10 cellular contexts compared by ENCODE assay signal in the genomic region with DNA sequence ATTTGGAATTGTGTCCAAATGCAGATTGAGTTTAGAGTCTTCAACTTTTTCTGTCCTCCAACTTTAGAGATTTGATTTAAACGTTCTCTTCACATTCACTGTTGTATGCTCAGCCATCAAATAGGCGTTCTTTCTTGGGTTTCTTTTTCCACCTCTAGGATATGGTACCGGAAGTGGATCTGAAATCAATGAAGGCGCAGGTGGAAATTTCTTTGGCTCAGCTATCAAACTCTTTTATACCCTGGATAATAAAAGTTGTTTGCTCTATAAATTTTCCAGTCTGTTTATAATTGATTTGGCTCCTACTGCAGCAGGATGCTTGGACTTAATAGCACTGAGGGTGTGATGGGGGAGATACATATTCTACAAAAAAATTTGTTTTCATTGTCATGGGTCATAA. TPM values are rescaled to one million over a fixed set of nuclear protein-coding genes. Genes with fewer than 3 reads are reported as not detected.
DNase-seq lines count a peak whose midpoint lies in the region; ATAC-seq and TF ChIP-seq lines count a peak whose summit lies in the region.
"Had no signal": no experiment of that assay in that cellular context is flagged by ENCODE, and none has a peak within 500 bp of the region (broad histone marks: within the 10 kb centered on the region; RNA-seq: fewer than 3 reads in every experiment).

No MANE protein-coding gene starts in this region.

- no peak for TF ChIP-seq CTCF in SU-DHL-6 (IDR thresholded peaks at IDR 0.05; ENCODE audit: insufficient read depth, low read length, poor library complexity, severe bottlenecking)
- TF ChIP-seq CTCF in fibroblast of lung (conservative IDR thresholded peaks at IDR 0.05 in 1 of 2, IDR thresholded peaks at IDR 0.05 in 1 of 2; ENCODE audit: low read depth in 1 of 2, low read length in 2 of 2): no peak

- H3K9me3 Mint-ChIP-seq in T-helper 1 cell treated with Interleukin-12 subunit alpha and Interleukin-12 subunit beta and Interleukin-4 antibody, amounts not matched to agents 30 μg/mL and 1 μg/mL, for 36 hours: no peaks in the 10 kb centered on the region

- no peak overlapping the region for H3K27ac ChIP-seq in SU-DHL-6 (ENCODE audit: low read depth, low read length)
- no peak overlapping the region for H3K27ac ChIP-seq in fibroblast of lung (ENCODE audit: insufficient read depth, low read length)

- ATAC-seq in HG03354 (IDR thresholded peaks at IDR 0.05; ENCODE audit: poor library complexity, severe bottlenecking, unreplicated experiment): no peak
- ATAC-seq: activated CD4-positive, CD25-positive, alpha-beta regulatory T cell treated with anti-CD3 and anti-CD28 coated beads, Interleukin-2, amount 50 U/mL, for 24 hours had no signal

- peaks cover 4% of the 10 kb centered on the region for H3K4me1 ChIP-seq in fibroblast of lung (ENCODE audit: control insufficient read depth, extremely low read depth, insufficient read depth, low read length)

- peak overlapping the region; percentile 89 for H3K4me3 Mint-ChIP-seq in T-helper 1 cell treated with Interleukin-12 subunit alpha and Interleukin-12 subunit beta and Interleukin-4 antibody, amounts not matched to agents 30 μg/mL and 1 μg/mL, for 36 hours

- peaks cover 38% of the 10 kb centered on the region for H3F3A ChIP-seq in SU-DHL-6 (ENCODE audit: insufficient read depth)

- H4K20me1 ChIP-seq in SU-DHL-6 (ENCODE audit: low read depth, low read length) (0 out of 2 replicates have a peak, but pooled peaks cover 3% of the 10 kb centered on the region), fibroblast of lung (ENCODE audit: control insufficient read depth, extremely low read depth, insufficient read depth, low read length) (no peaks in the 10 kb centered on the region)

- H3K79me2 ChIP-seq in SU-DHL-6 (ENCODE audit: insufficient read depth, low read length) (peaks cover 70% of the 10 kb centered on the region), fibroblast of lung (ENCODE audit: control insufficient read depth, insufficient read depth, low read length) (peaks cover 59% of the 10 kb centered on the region)

- H3K9me3 ChIP-seq in SU-DHL-6 (ENCODE audit: insufficient read depth, low read length): no peaks in the 10 kb centered on the region
- H3K9me3 ChIP-seq in fibroblast of lung (ENCODE audit: control insufficient read depth, insufficient read depth, low read depth, low read length): no peaks in the 10 kb centered on the region

- peak overlapping the region; percentile 14 for H3K4me2 ChIP-seq in SU-DHL-6 (ENCODE audit: low read depth, low read length, poor library complexity, severe bottlenecking)
- peak overlapping the region; percentile 84 for H3K4me2 ChIP-seq in fibroblast of lung (ENCODE audit: extremely low read depth, insufficient read depth, low read length)

- H3K27me3 ChIP-seq in SU-DHL-6 (ENCODE audit: low read length) (no peaks in the 10 kb centered on the region), fibroblast of lung (ENCODE audit: control insufficient read depth, insufficient read depth, low read length) (no peaks in the 10 kb centered on the region)

- H3K36me3 ChIP-seq in SU-DHL-6 (ENCODE audit: low read length) (no peaks in the 10 kb centered on the region), fibroblast of lung (ENCODE audit: control insufficient read depth, insufficient read depth, low read length) (no peaks in the 10 kb centered on the region)

- peaks cover 40% of the 10 kb centered on the region for H3K4me1 Mint-ChIP-seq in T-helper 1 cell treated with Interleukin-12 subunit alpha and Interleukin-12 subunit beta and Interleukin-4 antibody, amounts not matched to agents 30 μg/mL and 1 μg/mL, for 36 hours (ENCODE audit: low read depth)

- peaks cover 22% of the 10 kb centered on the region for H3K36me3 Mint-ChIP-seq in T-helper 1 cell treated with Interleukin-12 subunit alpha and Interleukin-12 subunit beta and Interleukin-4 antibody, amounts not matched to agents 30 μg/mL and 1 μg/mL, for 36 hours (ENCODE audit: low read depth)

- H3K27me3 Mint-ChIP-seq in T-helper 1 cell treated with Interleukin-12 subunit alpha and Interleukin-12 subunit beta and Interleukin-4 antibody, amounts not matched to agents 30 μg/mL and 1 μg/mL, for 36 hours (ENCODE audit: low read depth): peaks cover 4% of the 10 kb centered on the region

- DNase-seq in T-helper 1 cell (no peak), fibroblast of lung (ENCODE audit: low read depth in 2 of 2) (no peak), skeletal muscle cell (ENCODE audit: low read depth) (no peak), glomerular visceral epithelial cell (ENCODE audit: extremely low spot score) (no peak), NCI-H774 (lab: John Stamatoyannopoulos, UW) (no peak)
- DNase-seq: occipital lobe had no signal

- no peak overlapping the region for H2AFZ ChIP-seq in SU-DHL-6 (ENCODE audit: low read depth, low read length, severe bottlenecking)
- H2AFZ ChIP-seq in fibroblast of lung (ENCODE audit: low read length): no peak overlapping the region

- H3K4me3 ChIP-seq in SU-DHL-6 (ENCODE audit: insufficient read depth, low read length, poor library complexity, severe bottlenecking): no peak overlapping the region
- peak overlapping the region; percentile 67 to 89 (median 84) for H3K4me3 ChIP-seq in fibroblast of lung (replicated peaks in 1 of 4; ENCODE audit: control extremely low read depth in 1 of 4, insufficient read depth in 1 of 4, low read depth in 3 of 4, low read length in 4 of 4)
- H3K4me3 ChIP-seq in skeletal muscle cell (ENCODE audit: low read depth, low read length): peak overlapping the region; percentile 97

- no peak overlapping the region for H3K9ac ChIP-seq in SU-DHL-6 (ENCODE audit: low read length)
- no peak overlapping the region for H3K9ac ChIP-seq in fibroblast of lung (ENCODE audit: insufficient read depth, low read length)

- peak overlapping the region; percentile 47 for H3K27ac Mint-ChIP-seq in T-helper 1 cell treated with Interleukin-12 subunit alpha and Interleukin-12 subunit beta and Interleukin-4 antibody, amounts not matched to agents 30 μg/mL and 1 μg/mL, for 36 hours

- H3K9me2 ChIP-seq in SU-DHL-6 (replicated peaks; ENCODE audit: insufficient read depth, low read length): no peaks in the 10 kb centered on the region

RNA-seq across cellular contexts. Expression of gene COG3, which starts 1.6 kb away (rescaled TPM):
- total RNA-seq in fibroblast of lung: 32.4 and 37.5 TPM in 2 replicates
- 19.3 and 24.0 TPM in 2 replicates for polyA plus RNA-seq in fibroblast of lung
- polyA plus RNA-seq in fibroblast of lung (2012): 14.4 and 15.2 TPM in 2 replicates
- polyA minus RNA-seq in fibroblast of lung (ENCODE audit: low replicate concordance): 3.2 and 13.7 TPM in 2 replicates

RNA-seq across cellular contexts. Expression of gene SLC25A30, which starts 48.2 kb away (rescaled TPM):
- total RNA-seq in fibroblast of lung: 16.2 and 27.6 TPM in 2 replicates
- 14.5 and 18.6 TPM in 2 replicates for polyA plus RNA-seq in fibroblast of lung
- polyA plus RNA-seq in fibroblast of lung (2012): 9.7 and 13.4 TPM in 2 replicates
- polyA minus RNA-seq in fibroblast of lung (ENCODE audit: low replicate concordance): 17.9 and 30.6 TPM in 2 replicates
